ENCODE assay signal across 10 cellular contexts in the genomic region with DNA sequence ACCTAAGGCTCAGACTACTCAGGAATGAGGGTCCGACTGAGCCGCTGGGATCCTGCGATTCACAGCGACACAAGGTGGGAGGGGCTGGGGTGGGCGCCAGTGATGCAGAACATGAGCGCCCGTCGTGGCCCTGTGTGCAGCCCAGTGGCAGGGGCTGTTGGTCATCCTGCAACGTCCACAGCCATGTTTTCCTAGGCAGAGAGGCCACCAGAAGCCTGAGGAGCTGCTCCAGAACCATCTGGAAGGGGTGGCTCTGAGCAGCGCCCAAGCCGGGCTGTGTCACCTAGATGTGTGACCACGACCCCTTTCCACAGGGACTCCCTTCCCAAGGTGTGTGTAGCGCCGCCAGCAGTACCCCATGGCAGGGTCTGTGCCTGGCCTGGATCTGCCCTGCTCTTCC. TPM values are rescaled to one million over a fixed set of nuclear protein-coding genes. Genes with fewer than 3 reads are reported as not detected.
"Had no signal": no experiment of that assay in that cellular context is flagged by ENCODE, and none has a peak within 500 bp of the region (broad histone marks: within the 10 kb centered on the region; RNA-seq: fewer than 3 reads in every experiment).

No MANE protein-coding gene starts in this region.

- H3K27me3 Mint-ChIP-seq: IgD-negative memory B cell had no signal

- H2AFZ ChIP-seq: GM23248 had no signal

- H3K4me3 Mint-ChIP-seq: HFFc6, IgD-negative memory B cell had no signal

- DNase-seq: GM23248, GOT3, H7, HFFc6 had no signal

- H3K4me1 ChIP-seq: HAP-1 had no signal

- H3K4me3 ChIP-seq: GM23248, HAP-1 had no signal

- H3K4me1 Mint-ChIP-seq: IgD-negative memory B cell had no signal

- H3K9me3 ChIP-seq: HAP-1 had no signal

- H3K27ac ChIP-seq: GM23248, HL-60 had no signal

- H3K27ac Mint-ChIP-seq: HFFc6, IgD-negative memory B cell had no signal

- H3K36me3 ChIP-seq: HAP-1 had no signal

- H3K9ac ChIP-seq: GM23248 had no signal

- ATAC-seq: HCT116, HepG2 had no signal

RNA-seq across cellular contexts. Expression of a gene that starts 24.5 kb away (rescaled TPM):
- total RNA-seq: HT1080 had no signal
- polyA plus RNA-seq: IgD-negative memory B cell had no signal
